ENCODE assay signal across 8 cellular contexts in genomic region chr21:39349211-39350093, GRCh38. TPM values are rescaled to one million over a fixed set of nuclear protein-coding genes. Genes with fewer than 3 reads are reported as not detected.
DNase-seq lines count a peak whose midpoint lies in the region; ATAC-seq, FAIRE-seq and TF ChIP-seq lines count a peak whose summit lies in the region.

No MANE protein-coding gene starts in this region.

- peaks cover 26% of the 10 kb centered on the region for H3K36me3 Mint-ChIP-seq in T-helper 1 cell treated with Interleukin-12 subunit alpha and Interleukin-12 subunit beta and Interleukin-4 antibody, amounts not matched to agents 30 μg/mL and 1 μg/mL, for 36 hours (ENCODE audit: low read depth)

- peak overlapping the region; percentile 99 for H3K27ac Mint-ChIP-seq in T-helper 1 cell treated with Interleukin-12 subunit alpha and Interleukin-12 subunit beta and Interleukin-4 antibody, amounts not matched to agents 30 μg/mL and 1 μg/mL, for 36 hours

- H3K36me3 ChIP-seq in right atrium auricular region, result peaks cover 3% of the 10 kb centered on the region
- peaks cover 0 to 24% of the 10 kb centered on the region in 2 donors for H3K36me3 ChIP-seq in psoas muscle (ENCODE audit: insufficient read depth in 1 of 2, low read depth in 1 of 2)

- peak overlapping the region; percentile 96 for H3K4me3 Mint-ChIP-seq in T-helper 1 cell treated with Interleukin-12 subunit alpha and Interleukin-12 subunit beta and Interleukin-4 antibody, amounts not matched to agents 30 μg/mL and 1 μg/mL, for 36 hours

- H3K4me1 ChIP-seq in right atrium auricular region (peaks cover 0 to 28% of the 10 kb centered on the region in 2 donors), psoas muscle (peaks cover 13% of the 10 kb centered on the region)

- peaks cover 10% of the 10 kb centered on the region for H3K27me3 Mint-ChIP-seq in T-helper 1 cell treated with Interleukin-12 subunit alpha and Interleukin-12 subunit beta and Interleukin-4 antibody, amounts not matched to agents 30 μg/mL and 1 μg/mL, for 36 hours (ENCODE audit: low read depth)

- peaks cover 39% of the 10 kb centered on the region for H3K4me1 Mint-ChIP-seq in T-helper 1 cell treated with Interleukin-12 subunit alpha and Interleukin-12 subunit beta and Interleukin-4 antibody, amounts not matched to agents 30 μg/mL and 1 μg/mL, for 36 hours (ENCODE audit: low read depth)

- DNase-seq in NCI-H1694 (lab: John Stamatoyannopoulos, UW), result peak; percentile 95
- DNase-seq in right atrium auricular region (ENCODE audit: low spot score), result peak; percentile 94
- DNase-seq in psoas muscle, result peak; percentile 94 to 96
- DNase-seq in urothelium cell line (ENCODE audit: low spot score), result peak; percentile 82

- ATAC-seq in GM18498 (IDR thresholded peaks at IDR 0.05; ENCODE audit: unreplicated experiment) (peak; percentile 84), HG02885 (IDR thresholded peaks at IDR 0.05; ENCODE audit: poor library complexity, unreplicated experiment) (peak; percentile 89), psoas muscle (peak; percentile 96 to 98 (median 98))

- H3K27me3 ChIP-seq in right atrium auricular region (no peaks in the 10 kb centered on the region), psoas muscle (ENCODE audit: insufficient read depth in 3 of 3, low read length in 2 of 3) (no peaks in the 10 kb centered on the region)

- peak overlapping the region; percentile 80 to 87 for H3K4me3 ChIP-seq in right atrium auricular region
- peak overlapping the region; percentile 88 for H3K4me3 ChIP-seq in psoas muscle

- FAIRE-seq in urothelium cell line (lab: Jason Lieb, UNC), result no peak

- H3K9me3 ChIP-seq in right atrium auricular region (no peaks in the 10 kb centered on the region), psoas muscle (no peaks in the 10 kb centered on the region)

- 8 to 14% (median 9%) methylated on average over 41 to 47 of the region's 56 CpGs for WGBS in psoas muscle, 3 donors

- H3K27ac ChIP-seq in angular gyrus (ENCODE audit: low read depth, low read length) (peak overlapping the region; percentile 90), right atrium auricular region (peak overlapping the region; percentile 93 to 95), psoas muscle (peak overlapping the region; percentile 85)

- TF ChIP-seq CTCF in right atrium auricular region (IDR thresholded peaks at IDR 0.05) (no peak), psoas muscle (IDR thresholded peaks at IDR 0.05) (no peak)

- no peaks in the 10 kb centered on the region for H3K9me3 Mint-ChIP-seq in T-helper 1 cell treated with Interleukin-12 subunit alpha and Interleukin-12 subunit beta and Interleukin-4 antibody, amounts not matched to agents 30 μg/mL and 1 μg/mL, for 36 hours

- intact Hi-C loops in psoas muscle (cut with DNase I), result loop anchor here (2.0 to 5.0 kb wide), 4 partner anchors 29 to 39 kb away; partner anchors contain the start of gene BRWD1 (in 1 of the 2)

RNA-seq across cellular contexts. Expression of gene HMGN1, which starts 0.6 kb away (rescaled TPM):
- total RNA-seq in right atrium auricular region, result 10 to 100 TPM; 37.1 to 39.6 TPM
- 10 to 100 TPM; 16.0 to 37.2 (median 20.6) TPM for total RNA-seq in psoas muscle
- polyA plus RNA-seq in psoas muscle, result 10 to 100 TPM; 13.9 to 27.5 (median 17.7) TPM

RNA-seq across cellular contexts. Expression of gene BRWD1, which starts 36.0 kb away (rescaled TPM):
- total RNA-seq in right atrium auricular region (10 to 100 TPM; 40.6 TPM), psoas muscle (10 to 100 TPM; 30.2 to 33.0 (median 32.0) TPM)
- polyA plus RNA-seq in psoas muscle, result 10 to 100 TPM; 12.6 to 21.0 (median 13.2) TPM

Comparison
In these comparisons a context has a peak if more than half of its experiments do, and no peak if none do; other contexts are left out.
1. Peak in every context shown above with its lines: DNase-seq, ATAC-seq, H3K4me3 ChIP-seq and H3K27ac ChIP-seq.